8 cellular contexts compared by ENCODE assay signal in genomic region chr2:19989342-19989680, GRCh38. TPM values are rescaled to one million over a fixed set of nuclear protein-coding genes. Genes with fewer than 3 reads are reported as not detected.
DNase-seq lines count a peak whose midpoint lies in the region; ATAC-seq and TF ChIP-seq lines count a peak whose summit lies in the region.

No MANE protein-coding gene starts in this region.

- H3K27me3 ChIP-seq in Peyer's patch (no peaks in the 10 kb centered on the region), esophagus muscularis mucosa (no peaks in the 10 kb centered on the region), trophoblast cell (ENCODE audit: insufficient read depth, low read length) (no peaks in the 10 kb centered on the region)

- H2BK120ac ChIP-seq in trophoblast cell (ENCODE audit: insufficient read depth, low read length, poor library complexity): no peak overlapping the region

- H3K4me3 ChIP-seq in GM12864 (ENCODE audit: low read depth, low read length): peak overlapping the region; percentile 94
- H3K4me3 ChIP-seq in Peyer's patch: peak overlapping the region; percentile 66 to 77 (median 72)
- H3K4me3 ChIP-seq in esophagus muscularis mucosa: peak overlapping the region; percentile 67 to 84 (median 82)
- peak overlapping the region; percentile 90 for H3K4me3 ChIP-seq in trophoblast cell (ENCODE audit: low read depth, low read length)

- no peak overlapping the region for H3K4ac ChIP-seq in trophoblast cell (ENCODE audit: low read depth, low read length)

- H3K4me1 ChIP-seq in Peyer's patch: peaks cover 0 to 11% (median 5%) of the 10 kb centered on the region in 4 donors
- peaks cover 15 to 22% (median 20%) of the 10 kb centered on the region in 4 donors for H3K4me1 ChIP-seq in esophagus muscularis mucosa
- H3K4me1 ChIP-seq in trophoblast cell (ENCODE audit: control insufficient read depth in 1 of 2, insufficient read depth in 2 of 2, low read length in 2 of 2): peaks cover 0 to 4% of the 10 kb centered on the region in 2 experiments

- no peak overlapping the region for H2BK12ac ChIP-seq in trophoblast cell (ENCODE audit: low read length)

- TF ChIP-seq POLR2A in Peyer's patch (IDR thresholded peaks at IDR 0.05) (no peak), esophagus muscularis mucosa (IDR thresholded peaks at IDR 0.05; ENCODE audit: low read depth) (no peak)

- no peak overlapping the region for H2BK5ac ChIP-seq in trophoblast cell (ENCODE audit: low read depth, low read length, poor library complexity)

- no peak for DNase-seq in GM12864 (ENCODE audit: low read depth)
- DNase-seq in Peyer's patch: no peak
- DNase-seq in esophagus muscularis mucosa (ENCODE audit: extremely low spot score): no peak
- no peak for DNase-seq in trophoblast cell
- DNase-seq in hepatic stellate cell (ENCODE audit: low spot score): no peak
- no peak for DNase-seq in NCI-H2107 (lab: John Stamatoyannopoulos, UW)
- no peak for DNase-seq in left lobe of liver (ENCODE audit: low spot score)
- no peak for DNase-seq in hippocampal formation (lab: John Stamatoyannopoulos, UW)

- no peak overlapping the region for H3K14ac ChIP-seq in trophoblast cell (ENCODE audit: low read length)

- no peak overlapping the region for H4K8ac ChIP-seq in trophoblast cell (ENCODE audit: low read depth, low read length)

- WGBS in esophagus muscularis mucosa: 4% methylated on average over 8 of the region's 8 CpGs
- no CpG with 5 or more reads among the region's 8 CpGs for WGBS in trophoblast cell (ENCODE audit: extremely low coverage, insufficient coverage, insufficient read length)

- H3K9ac ChIP-seq in trophoblast cell (ENCODE audit: low read length): no peak overlapping the region

- H3K27ac ChIP-seq in Peyer's patch: peak overlapping the region in 3 of 4 donors; percentile 21 to 72 (median 36)
- H3K27ac ChIP-seq in esophagus muscularis mucosa (replicated peaks in 1 of 4): peak overlapping the region; percentile 66 to 84 (median 74)
- no peak overlapping the region for H3K27ac ChIP-seq in trophoblast cell (ENCODE audit: low read depth, low read length)

- peak overlapping the region; percentile 79 for H3K4me2 ChIP-seq in trophoblast cell (ENCODE audit: low read length)

- no peak for TF ChIP-seq EP300 in esophagus muscularis mucosa (IDR thresholded peaks at IDR 0.05)

- peaks cover 2% of the 10 kb centered on the region for H3K79me1 ChIP-seq in trophoblast cell (ENCODE audit: low read length)

- H4K91ac ChIP-seq in trophoblast cell (ENCODE audit: low read depth, low read length): no peak overlapping the region

- H2AK5ac ChIP-seq in trophoblast cell (ENCODE audit: low read length): no peak overlapping the region

- H3K23ac ChIP-seq in trophoblast cell (ENCODE audit: low read length): no peak overlapping the region

- intact Hi-C loops in esophagus muscularis mucosa (cut with DNase I): no loop called here

- ATAC-seq in left lobe of liver: no peak

- H3K18ac ChIP-seq in trophoblast cell (ENCODE audit: low read length): no peak overlapping the region

- H4K12ac ChIP-seq in trophoblast cell (ENCODE audit: low read depth, low read length): no peak overlapping the region

- H3K36me3 ChIP-seq in Peyer's patch (no peaks in the 10 kb centered on the region), esophagus muscularis mucosa (peaks cover 0 to 8% (median 0%) of the 10 kb centered on the region in 4 donors), trophoblast cell (ENCODE audit: control insufficient read depth in 1 of 2, insufficient read depth in 2 of 2, low read length in 2 of 2) (no peaks in the 10 kb centered on the region)

- H2AFZ ChIP-seq in trophoblast cell (ENCODE audit: insufficient read depth, low read length, poor library complexity): peak overlapping the region; percentile 46

- TF ChIP-seq CTCF in GM12864 (IDR thresholded peaks at IDR 0.05; ENCODE audit: low read depth, low read length, missing control alignments) (no peak), Peyer's patch (IDR thresholded peaks at IDR 0.05) (no peak), esophagus muscularis mucosa (IDR thresholded peaks at IDR 0.05) (no peak)

- peaks cover 2% of the 10 kb centered on the region for H3K79me2 ChIP-seq in trophoblast cell (ENCODE audit: control insufficient read depth, insufficient read depth, low read length, poor library complexity)

- H3K9me3 ChIP-seq in Peyer's patch (no peaks in the 10 kb centered on the region), esophagus muscularis mucosa (no peaks in the 10 kb centered on the region), trophoblast cell (ENCODE audit: insufficient read depth, low read depth, low read length) (peaks cover 3% of the 10 kb centered on the region)

RNA-seq across cellular contexts. Expression of gene WDR35, which starts 0.6 kb away (rescaled TPM):
- total RNA-seq in Peyer's patch (1 to 10 TPM; 3.4 to 4.1 (median 3.8) TPM), esophagus muscularis mucosa (10 to 100 TPM in 3 of 4 donors, 1 to 10 TPM in 1; 9.4 to 15.0 (median 12.3) TPM), left lobe of liver (1.5 TPM)
- polyA plus RNA-seq in trophoblast cell (2013): 1.3 and 1.5 TPM in 2 replicates

RNA-seq across cellular contexts. Expression of gene MATN3, which starts 23.2 kb away (rescaled TPM):
- under 1 TPM in 1 of 4 donors, not detected in 3; 0.40 TPM for total RNA-seq in Peyer's patch
- 1 to 10 TPM in 1 of 4 donors, under 1 TPM in 3; 0.66 to 1.3 (median 0.82) TPM for total RNA-seq in esophagus muscularis mucosa
- polyA plus RNA-seq in trophoblast cell (2013): 58.1 and 60.8 TPM in 2 replicates
- total RNA-seq in left lobe of liver: 0.08 TPM
